17 cellular contexts compared by ENCODE assay signal in the genomic region with DNA sequence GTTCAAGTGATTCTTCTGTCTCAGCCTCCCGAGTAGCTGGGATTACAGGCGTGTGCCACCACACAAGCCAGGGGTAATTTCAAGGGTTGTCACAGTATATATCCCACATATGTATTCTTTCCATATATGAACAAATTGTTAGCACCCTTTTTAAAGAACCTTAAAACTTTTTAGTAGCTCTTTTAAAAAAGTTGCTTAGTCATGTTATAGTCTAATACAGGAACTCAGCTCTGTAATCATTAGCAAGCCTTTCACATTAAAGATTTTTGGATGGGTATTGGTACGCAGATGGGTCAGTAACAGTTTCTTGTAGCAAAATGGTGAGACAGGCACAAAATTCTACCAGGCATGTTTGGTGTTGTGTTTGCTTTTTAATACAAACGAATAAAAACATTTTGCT. TPM values are rescaled to one million over a fixed set of nuclear protein-coding genes. Genes with fewer than 3 reads are reported as not detected.
DNase-seq lines count a peak whose midpoint lies in the region; ATAC-seq and TF ChIP-seq lines count a peak whose summit lies in the region.
"Had no signal": no experiment of that assay in that cellular context is flagged by ENCODE, and none has a peak within 500 bp of the region (broad histone marks: within the 10 kb centered on the region; RNA-seq: fewer than 3 reads in every experiment).

No MANE protein-coding gene starts in this region.

- POLR2A ChIA-PET in activated CD4-positive, alpha-beta T cell treated with anti-CD3 and anti-CD28 coated beads for 36 hours (lab: Charles Lee), result interaction anchor here (0.9 to 3.2 kb wide), 2 partner anchors 9 to 16 kb away, joined by 3 to 16 read pairs; no protein-coding TSS in a partner anchor

- ATAC-seq in activated CD4-positive, alpha-beta T cell treated with anti-CD3 and anti-CD28 coated beads for 36 hours, result no peak
- ATAC-seq in GM18505 (IDR thresholded peaks at IDR 0.05; ENCODE audit: unreplicated experiment), result no peak
- ATAC-seq: stimulated activated naive B cell treated with anti-CD40 and anti-IgM and Interleukin-4, amounts not matched to agents 10 μg/mL and 1 μg/mL and 100 μg/mL, for 72 hours had no signal

- intact Hi-C loops in activated CD4-positive, alpha-beta T cell treated with anti-CD3 and anti-CD28 coated beads for 36 hours (cut with DNase I, micrococcal nuclease), result no loop called here

- TF ChIP-seq CTCF in C4-2B (conservative IDR thresholded peaks at IDR 0.05), result no peak

- peaks cover 66% of the 10 kb centered on the region for H3K4me1 Mint-ChIP-seq in activated CD4-positive, alpha-beta T cell treated with anti-CD3 and anti-CD28 coated beads for 36 hours

- peaks cover 41% of the 10 kb centered on the region for H3K36me3 Mint-ChIP-seq in activated CD4-positive, alpha-beta T cell treated with anti-CD3 and anti-CD28 coated beads for 36 hours (ENCODE audit: low read depth)

- peaks cover 55% of the 10 kb centered on the region for H3K36me3 ChIP-seq in SK-N-MC (ENCODE audit: insufficient read depth, low read length)

- CTCF ChIA-PET in activated CD4-positive, alpha-beta T cell treated with anti-CD3 and anti-CD28 coated beads for 36 hours (lab: Charles Lee), result interaction anchor here (0.6 to 3.4 kb wide), 3 partner anchors 113 to 456 kb away, joined by 3 to 12 read pairs (median 3); no protein-coding TSS in a partner anchor

- H3K27me3 Mint-ChIP-seq in activated CD4-positive, alpha-beta T cell treated with anti-CD3 and anti-CD28 coated beads for 36 hours, result no peaks in the 10 kb centered on the region
- H3K27me3 Mint-ChIP-seq: stimulated activated naive B cell treated with anti-CD40 and anti-IgM and Interleukin-4, amounts not matched to agents 10 μg/mL and 1 μg/mL and 100 μg/mL, for 72 hours had no signal

- H3K9ac ChIP-seq in SK-N-MC (ENCODE audit: insufficient read length), result no peak overlapping the region
- H3K9ac ChIP-seq: KMS-11 had no signal

- DNase-seq in activated CD4-positive, alpha-beta T cell treated with anti-CD3 and anti-CD28 coated beads for 36 hours, result no peak
- no peak for DNase-seq in activated CD4-positive, alpha-beta T cell treated with anti-CD3 and anti-CD28 coated beads for 1 hour
- DNase-seq in SK-N-MC (ENCODE audit: low read depth, low spot score), result no peak
- DNase-seq in epithelial cell of prostate (ENCODE audit: low read depth, low spot score), result no peak
- DNase-seq in putamen (ENCODE audit: low spot score), result no peak
- no peak for DNase-seq in NCI-H2171 (lab: John Stamatoyannopoulos, UW)
- DNase-seq: ACHN; activated CD4-positive, CD25-positive, alpha-beta regulatory T cell treated with anti-CD3 and anti-CD28 coated beads, Interleukin-2, amount 50 U/mL, for 72 hours; aorta; EL; NCI-H1436; posterior cingulate gyrus; spleen; stimulated activated naive B cell treated with anti-CD40 and anti-IgM and Interleukin-4, amounts not matched to agents 10 μg/mL and 1 μg/mL and 100 μg/mL, for 72 hours had no signal

- H3K9me3 Mint-ChIP-seq in activated CD4-positive, alpha-beta T cell treated with anti-CD3 and anti-CD28 coated beads for 36 hours (ENCODE audit: low read depth), result no peaks in the 10 kb centered on the region
- H3K9me3 Mint-ChIP-seq: stimulated activated naive B cell treated with anti-CD40 and anti-IgM and Interleukin-4, amounts not matched to agents 10 μg/mL and 1 μg/mL and 100 μg/mL, for 72 hours had no signal

- H3K27ac ChIP-seq in C4-2B (peak overlapping the region; percentile 87), SK-N-MC (peak overlapping the region; percentile 39; the same call in 1 of the 2 replicates), epithelial cell of prostate (peak overlapping the region; percentile 1)
- H3K27ac ChIP-seq: KMS-11, spleen had no signal

- H3K9me3 ChIP-seq in SK-N-MC (ENCODE audit: low read depth, low read length), result no peaks in the 10 kb centered on the region
- H3K9me3 ChIP-seq: spleen had no signal

- H3K27ac Mint-ChIP-seq in activated CD4-positive, alpha-beta T cell treated with anti-CD3 and anti-CD28 coated beads for 36 hours, result peak overlapping the region; percentile 73
- H3K27ac Mint-ChIP-seq: stimulated activated naive B cell treated with anti-CD40 and anti-IgM and Interleukin-4, amounts not matched to agents 10 μg/mL and 1 μg/mL and 100 μg/mL, for 72 hours had no signal

- TF ChIP-seq POLR2A in GM18505 (IDR thresholded peaks at IDR 0.05; ENCODE audit: borderline replicate concordance, extremely low read depth, insufficient read depth, insufficient read length), result no peak

- no peak overlapping the region for H3K4me3 ChIP-seq in SK-N-MC
- H3K4me3 ChIP-seq: spleen had no signal

- H3K4me3 Mint-ChIP-seq in activated CD4-positive, alpha-beta T cell treated with anti-CD3 and anti-CD28 coated beads for 36 hours, result no peak overlapping the region
- H3K4me3 Mint-ChIP-seq: stimulated activated naive B cell treated with anti-CD40 and anti-IgM and Interleukin-4, amounts not matched to agents 10 μg/mL and 1 μg/mL and 100 μg/mL, for 72 hours had no signal

RNA-seq across cellular contexts. Expression of gene AMD1, which starts 10.9 kb away (rescaled TPM):
- total RNA-seq in activated CD4-positive, alpha-beta T cell treated with anti-CD3 and anti-CD28 coated beads for 36 hours, result 100 to 1,000 TPM in 1 of 2 experiments, 10 to 100 TPM in 1; 90.5 to 127 TPM

Comparison
In these comparisons a context has a peak if more than half of its experiments do, and no peak if none do; other contexts are left out.
1. H3K27ac ChIP-seq: peak in every context shown above with its lines; median percentile 87 in C4-2B; 39 in SK-N-MC; 1 in epithelial cell of prostate.